Comparison of ENCODE assay signal across 22 cellular contexts in the genomic region with DNA sequence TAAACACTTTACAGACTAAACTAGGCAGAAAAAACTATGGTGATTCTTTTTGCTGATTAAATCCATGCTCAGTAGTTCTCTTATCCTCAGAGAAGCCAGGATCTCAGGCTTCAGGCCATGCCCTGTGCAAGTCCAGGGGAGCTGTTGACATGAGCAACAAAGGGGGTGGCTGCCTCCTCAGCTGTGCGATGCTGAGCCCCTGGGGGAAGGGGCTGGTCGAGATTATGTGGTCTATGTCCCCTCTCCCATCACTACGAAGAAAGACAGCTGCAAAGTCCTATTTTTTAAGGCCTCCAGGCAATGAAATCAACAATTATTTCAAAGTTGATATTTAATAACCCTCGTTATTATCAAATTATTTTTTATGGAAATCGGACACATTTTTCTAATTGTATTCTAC.
"Had no signal": no experiment of that assay in that cellular context is flagged by ENCODE, and none has a peak within 500 bp of the region (broad histone marks: within the 10 kb centered on the region; RNA-seq: fewer than 3 reads in every experiment).

No MANE protein-coding gene starts in this region.

- H2AFZ ChIP-seq: hepatocyte, parathyroid adenoma had no signal

- H3K27ac ChIP-seq: colonic mucosa, hepatocyte, left ventricle myocardium inferior, lower lobe of right lung, parathyroid adenoma, prostate gland, right lobe of liver, stomach, thoracic aorta, transverse colon had no signal

- H3K4me2 ChIP-seq: hepatocyte had no signal

- H3K4me1 ChIP-seq: parathyroid adenoma, prostate gland, right lobe of liver had no signal

- H3K4me1 Mint-ChIP-seq: memory B cell; stimulated activated naive B cell treated with anti-CD40 and anti-IgM and Interleukin-4, amounts not matched to agents 10 μg/mL and 1 μg/mL and 100 μg/mL, for 72 hours had no signal

- H3K4me3 ChIP-seq: colonic mucosa, hepatocyte, left ventricle myocardium inferior, lower lobe of right lung, prostate gland, right lobe of liver, stomach, thoracic aorta, transverse colon had no signal

- DNase-seq: colonic mucosa; dermis blood vessel endothelial cell; foreskin melanocyte; head of caudate nucleus; kidney; left cardiac atrium; left ventricle myocardium inferior; lower lobe of right lung; natural killer cell; occipital lobe; right lobe of liver; stimulated activated CD4-positive, alpha-beta T cell treated with anti-CD3 and anti-CD28 coated beads, Interleukin-4, amount 100 ng/mL, for 24 hours; stimulated activated naive B cell treated with anti-CD40 and anti-IgM and Interleukin-4, amounts not matched to agents 10 μg/mL and 1 μg/mL and 100 μg/mL, for 72 hours; stomach; substantia nigra; transverse colon had no signal

- H3K27ac Mint-ChIP-seq: memory B cell; mesothelial cell of epicardium; natural killer cell; stimulated activated naive B cell treated with anti-CD40 and anti-IgM and Interleukin-4, amounts not matched to agents 10 μg/mL and 1 μg/mL and 100 μg/mL, for 72 hours had no signal

- H3K27me3 ChIP-seq: colonic mucosa, hepatocyte, right lobe of liver, stomach, transverse colon had no signal

- ATAC-seq: left cardiac atrium; lower lobe of right lung; natural killer cell; right lobe of liver; stimulated activated naive B cell treated with anti-CD40 and anti-IgM and Interleukin-4, amounts not matched to agents 10 μg/mL and 1 μg/mL and 100 μg/mL, for 72 hours had no signal

- H3K36me3 Mint-ChIP-seq: memory B cell, natural killer cell had no signal

- H3K79me2 ChIP-seq: hepatocyte, parathyroid adenoma had no signal

- H3K9me3 Mint-ChIP-seq: mesothelial cell of epicardium, natural killer cell had no signal

- H3K9me3 ChIP-seq: colonic mucosa, left ventricle myocardium inferior, lower lobe of right lung, prostate gland, right lobe of liver, stomach, thoracic aorta, transverse colon had no signal

- H3K4me3 Mint-ChIP-seq: memory B cell; mesothelial cell of epicardium; natural killer cell; stimulated activated naive B cell treated with anti-CD40 and anti-IgM and Interleukin-4, amounts not matched to agents 10 μg/mL and 1 μg/mL and 100 μg/mL, for 72 hours had no signal

- H3K36me3 ChIP-seq: colonic mucosa, prostate gland had no signal
